ENCODE assay signal across 12 cellular contexts in genomic region chr2:7430421-7430868, GRCh38.
A peak's percentile ranks its signal among the peaks of the same experiment; 100 is the strongest.
DNase-seq lines count a peak whose midpoint lies in the region; TF ChIP-seq lines count a peak whose summit lies in the region.
"Had no signal": no experiment of that assay in that cellular context is flagged by ENCODE, and none has a peak within 500 bp of the region (broad histone marks: within the 10 kb centered on the region; RNA-seq: fewer than 3 reads in every experiment).

No MANE protein-coding gene starts in this region.

- H3K4me3 ChIP-seq in iPS-18c (ENCODE audit: insufficient read depth, low read depth, low read length) (peak overlapping the region; percentile 25; the same call in 1 of the 2 replicates), stomach (peak overlapping the region; percentile 18 to 48 (median 44))

- intact Hi-C loops in activated CD4-positive, alpha-beta T cell treated with anti-CD3 and anti-CD28 coated beads, Interleukin-2, amount 10 ng/mL, durations not matched to agents 24 days and 14 days (cut with micrococcal nuclease) = loop anchor here (1.0 to 10.0 kb wide), 5 partner anchors 874 to 1251 kb away; no protein-coding TSS in a partner anchor
- intact Hi-C loops in stomach (cut with DNase I; ENCODE audit: low total_unique reads) = no loop called here

- peaks cover 4 to 14% (median 10%) of the 10 kb centered on the region in 4 donors for H3K4me1 ChIP-seq in stomach

- H3K27ac Mint-ChIP-seq in activated CD4-positive, alpha-beta T cell treated with anti-CD3 and anti-CD28 coated beads, Interleukin-2, amount 10 ng/mL, durations not matched to agents 24 days and 14 days = peak overlapping the region; percentile 94
- H3K27ac Mint-ChIP-seq: HFFc6 had no signal

- H3K36me3 Mint-ChIP-seq in activated CD4-positive, alpha-beta T cell treated with anti-CD3 and anti-CD28 coated beads, Interleukin-2, amount 10 ng/mL, durations not matched to agents 24 days and 14 days (ENCODE audit: low read depth) = peaks cover 23% of the 10 kb centered on the region

- no peaks in the 10 kb centered on the region for H3K36me3 ChIP-seq in stomach

- peak; percentile 74 for DNase-seq in activated CD4-positive, alpha-beta T cell treated with anti-CD3 and anti-CD28 coated beads, Interleukin-2, amount 10 ng/mL, durations not matched to agents 24 days and 14 days
- no peak for DNase-seq in activated CD4-positive, alpha-beta T cell treated with anti-CD3 and anti-CD28 coated beads for 4 hours
- DNase-seq in activated CD8-positive, alpha-beta memory T cell treated with anti-CD3 and anti-CD28 coated beads, Interleukin-2, amount 50 U/mL, for 4 hours = peak; percentile 25
- DNase-seq in stomach = no peak
- no peak for DNase-seq in AG20443 (ENCODE audit: low spot score)
- no peak for DNase-seq in NCI-H524 (lab: John Stamatoyannopoulos, UW)
- DNase-seq in DMS79 (lab: John Stamatoyannopoulos, UW) = no peak
- DNase-seq: effector CD4-positive, alpha-beta T cell; HFFc6; NK-92 treated with Interleukin-12 subunit alpha and Interleukin-12 subunit beta, amount 100 ng/mL, for 24 hours had no signal

- H3K27me3 Mint-ChIP-seq in activated CD4-positive, alpha-beta T cell treated with anti-CD3 and anti-CD28 coated beads, Interleukin-2, amount 10 ng/mL, durations not matched to agents 24 days and 14 days = no peaks in the 10 kb centered on the region

- H3K4me1 Mint-ChIP-seq in activated CD4-positive, alpha-beta T cell treated with anti-CD3 and anti-CD28 coated beads, Interleukin-2, amount 10 ng/mL, durations not matched to agents 24 days and 14 days = peaks cover 50% of the 10 kb centered on the region

- H3K27ac ChIP-seq in stomach = peak overlapping the region in 4 of 5 donors; percentile 21 to 55 (median 43)
- H3K27ac ChIP-seq: KMS-11 had no signal

- H3K9me3 ChIP-seq in iPS-18c (ENCODE audit: control insufficient read depth, insufficient read depth, low read length) = no peaks in the 10 kb centered on the region
- H3K9me3 ChIP-seq in stomach = peaks cover 0 to 12% (median 6%) of the 10 kb centered on the region in 4 donors

- TF ChIP-seq CTCF in stomach (IDR thresholded peaks at IDR 0.05) = no peak

- 65 to 84% (median 69%) methylated on average over 10 of the region's 10 CpGs for WGBS in stomach, 5 donors

- no peak for TF ChIP-seq EP300 in stomach (IDR thresholded peaks at IDR 0.05)

- TF ChIP-seq POLR2A in stomach (IDR thresholded peaks at IDR 0.05) = no peak

- H3K9me3 Mint-ChIP-seq in activated CD4-positive, alpha-beta T cell treated with anti-CD3 and anti-CD28 coated beads, Interleukin-2, amount 10 ng/mL, durations not matched to agents 24 days and 14 days = peaks cover 12% of the 10 kb centered on the region
- H3K9me3 Mint-ChIP-seq: HFFc6 had no signal

- H3K4me3 Mint-ChIP-seq in activated CD4-positive, alpha-beta T cell treated with anti-CD3 and anti-CD28 coated beads, Interleukin-2, amount 10 ng/mL, durations not matched to agents 24 days and 14 days = peak overlapping the region; percentile 71
- H3K4me3 Mint-ChIP-seq: HFFc6 had no signal

- peaks cover 0 to 45% (median 21%) of the 10 kb centered on the region in 3 donors for H3K27me3 ChIP-seq in stomach

Comparison
In these comparisons a context has a peak if more than half of its experiments do, and no peak if none do; other contexts are left out.
1. DNase-seq: peak in activated CD4-positive, alpha-beta T cell treated with anti-CD3 and anti-CD28 coated beads, Interleukin-2, amount 10 ng/mL, durations not matched to agents 24 days and 14 days (single experiment) and activated CD8-positive, alpha-beta memory T cell treated with anti-CD3 and anti-CD28 coated beads, Interleukin-2, amount 50 U/mL, for 4 hours (single experiment); none in activated CD4-positive, alpha-beta T cell treated with anti-CD3 and anti-CD28 coated beads for 4 hours (0 of 2), stomach (single experiment), AG20443 (single experiment), NCI-H524 (0 of 2) and DMS79 (single experiment).